In the genomic region with DNA sequence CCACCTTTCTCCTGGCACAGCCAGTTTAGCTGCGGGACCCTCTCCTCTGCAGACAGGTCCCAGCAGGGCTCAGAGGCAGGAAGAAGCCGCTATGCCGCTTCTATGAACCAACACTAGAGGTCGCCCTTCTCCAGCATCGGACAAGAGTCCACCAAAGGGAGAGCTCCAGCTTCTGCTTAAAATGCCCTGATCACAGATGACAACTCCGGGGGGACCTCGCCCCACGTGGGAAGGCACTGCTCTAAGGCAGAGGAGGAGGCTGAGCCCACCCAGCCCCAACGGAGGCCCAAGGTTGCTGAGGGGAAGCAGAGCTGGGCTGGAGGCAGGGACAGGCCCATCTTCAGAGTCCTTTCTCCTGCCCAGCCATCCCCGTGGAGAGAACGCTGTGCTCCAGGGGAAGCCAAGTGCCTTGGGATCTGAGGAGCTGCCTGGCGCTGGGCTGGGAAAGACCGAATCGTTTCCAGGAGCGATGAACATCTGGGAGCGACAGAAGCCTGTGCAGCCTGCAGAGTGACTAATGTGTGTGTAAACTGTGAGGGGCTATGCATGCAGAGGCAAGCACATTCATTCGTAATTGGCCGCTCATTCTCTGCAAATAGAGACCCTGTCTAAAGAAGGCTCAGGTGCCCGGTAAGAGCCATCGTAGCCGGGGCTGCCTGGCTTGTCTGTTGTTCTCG, we compare ENCODE assay signal across 8 cellular contexts. TPM values are rescaled to one million over a fixed set of nuclear protein-coding genes. Genes with fewer than 3 reads are reported as not detected.
DNase-seq lines count a peak whose midpoint lies in the region; ATAC-seq and TF ChIP-seq lines count a peak whose summit lies in the region.

No MANE protein-coding gene starts in this region.

- H3K4me1 Mint-ChIP-seq in activated T-cell treated with anti-CD3 and anti-CD28 coated beads, Interleukin-2, amount 50 U/mL, for 4 hours (ENCODE audit: low read depth): no peaks in the 10 kb centered on the region
- H3K4me1 Mint-ChIP-seq in osteocyte (ENCODE audit: unreplicated experiment): peaks cover 13% of the 10 kb centered on the region

- TF ChIP-seq POLR2A in transverse colon (IDR thresholded peaks at IDR 0.05): no peak

- H3K36me3 ChIP-seq in transverse colon: no peaks in the 10 kb centered on the region

- peak overlapping the region; percentile 76 for H3K27ac Mint-ChIP-seq in osteocyte (ENCODE audit: unreplicated experiment)

- peaks cover 5 to 43% (median 27%) of the 10 kb centered on the region in 4 donors for H3K4me1 ChIP-seq in transverse colon

- no peak overlapping the region for H3K4me3 Mint-ChIP-seq in activated T-cell treated with anti-CD3 and anti-CD28 coated beads, Interleukin-2, amount 50 U/mL, for 4 hours
- H3K4me3 Mint-ChIP-seq in osteocyte (ENCODE audit: unreplicated experiment): peak overlapping the region; percentile 52

- H3K4me3 ChIP-seq in fibroblast of villous mesenchyme (ENCODE audit: low read depth, low read length) (peak overlapping the region; percentile 47), transverse colon (no peak overlapping the region)

- no peaks in the 10 kb centered on the region for H3K27me3 ChIP-seq in transverse colon

- H3K9me3 ChIP-seq in transverse colon: no peaks in the 10 kb centered on the region

- DNase-seq in Ammon's horn (ENCODE audit: low spot score) (peak; percentile 87), LHCN-M2 (ENCODE audit: low read depth) (peak; percentile 73), fibroblast of villous mesenchyme (ENCODE audit: low read depth) (peak; percentile 83), osteocyte (ENCODE audit: extremely low spot score, unreplicated experiment) (peak; percentile 92), transverse colon (peak; percentile 81), GF-D8 (lab: John Stamatoyannopoulos, UW) (no peak)
- DNase-seq in activated T-cell treated with anti-CD3 and anti-CD28 coated beads, Interleukin-2, amount 50 U/mL, for 4 hours: peak; percentile 73

- WGBS in transverse colon (ENCODE audit: low coverage in 1 of 2), 2 donors: 34% methylated on average over 22 of the region's 22 CpGs; no CpG with 5 or more reads in 1 of the 2 donors

- peak; percentile 68 for ATAC-seq in GM19468 (IDR thresholded peaks at IDR 0.05; ENCODE audit: extremely low read depth, unreplicated experiment)
- peak; percentile 99 for ATAC-seq in activated T-cell treated with anti-CD3 and anti-CD28 coated beads, Interleukin-2, amount 50 U/mL, for 4 hours

- in situ Hi-C loops in transverse colon (cut with MboI; ENCODE audit: low pct_ligation_motif_present in 1 of 4, low pct_unique_long_range_greater_than_20kb in 1 of 4, low sequenced_read_pairs in 3 of 4): no loop called here

- intact Hi-C loops in transverse colon (cut with DNase I; ENCODE audit: low total_unique reads): no loop called here

- H3K27me3 Mint-ChIP-seq in activated T-cell treated with anti-CD3 and anti-CD28 coated beads, Interleukin-2, amount 50 U/mL, for 4 hours (ENCODE audit: low read depth): no peaks in the 10 kb centered on the region
- no peaks in the 10 kb centered on the region for H3K27me3 Mint-ChIP-seq in osteocyte (ENCODE audit: unreplicated experiment)

- H3K36me3 Mint-ChIP-seq in activated T-cell treated with anti-CD3 and anti-CD28 coated beads, Interleukin-2, amount 50 U/mL, for 4 hours (ENCODE audit: insufficient read depth): no peaks in the 10 kb centered on the region
- peaks cover 5% of the 10 kb centered on the region for H3K36me3 Mint-ChIP-seq in osteocyte (ENCODE audit: unreplicated experiment)

- H3K9me3 Mint-ChIP-seq in activated T-cell treated with anti-CD3 and anti-CD28 coated beads, Interleukin-2, amount 50 U/mL, for 4 hours: no peaks in the 10 kb centered on the region
- no peaks in the 10 kb centered on the region for H3K9me3 Mint-ChIP-seq in osteocyte (ENCODE audit: unreplicated experiment)

- peak; percentile 76 for TF ChIP-seq CTCF in fibroblast of villous mesenchyme (IDR thresholded peaks at IDR 0.05; ENCODE audit: insufficient read depth, low read depth, low read length)
- peak; percentile 95 for TF ChIP-seq CTCF in osteocyte (IDR thresholded peaks at IDR 0.05)
- peak; percentile 86 to 92 (median 91) for TF ChIP-seq CTCF in transverse colon (IDR thresholded peaks at IDR 0.05)

- TF ChIP-seq EP300 in transverse colon (IDR thresholded peaks at IDR 0.05; ENCODE audit: low read depth): no peak

- H3K27ac ChIP-seq in transverse colon: peak overlapping the region; percentile 41 to 82 (median 73)

RNA-seq across cellular contexts. Expression of a gene that starts 43.5 kb away (rescaled TPM):
- total RNA-seq in LHCN-M2 (2014; rRNA removed) (0.29 and 0.32 TPM in 2 replicates), fibroblast of villous mesenchyme (4.8 and 5.2 TPM in 2 replicates), osteocyte (9.8 and 12.1 TPM in 2 replicates), transverse colon (100 to 1,000 TPM; 127 to 258 (median 197) TPM)
- 0.64 TPM for polyA plus RNA-seq in LHCN-M2 (2012)
- 10 to 100 TPM; 70.7 to 83.8 (median 79.9) TPM for total RNA-seq in activated T-cell treated with anti-CD3 and anti-CD28 coated beads, Interleukin-2, amount 50 U/mL, for 4 hours
